Comparison of ENCODE assay signal across 8 cellular contexts in the genomic region with DNA sequence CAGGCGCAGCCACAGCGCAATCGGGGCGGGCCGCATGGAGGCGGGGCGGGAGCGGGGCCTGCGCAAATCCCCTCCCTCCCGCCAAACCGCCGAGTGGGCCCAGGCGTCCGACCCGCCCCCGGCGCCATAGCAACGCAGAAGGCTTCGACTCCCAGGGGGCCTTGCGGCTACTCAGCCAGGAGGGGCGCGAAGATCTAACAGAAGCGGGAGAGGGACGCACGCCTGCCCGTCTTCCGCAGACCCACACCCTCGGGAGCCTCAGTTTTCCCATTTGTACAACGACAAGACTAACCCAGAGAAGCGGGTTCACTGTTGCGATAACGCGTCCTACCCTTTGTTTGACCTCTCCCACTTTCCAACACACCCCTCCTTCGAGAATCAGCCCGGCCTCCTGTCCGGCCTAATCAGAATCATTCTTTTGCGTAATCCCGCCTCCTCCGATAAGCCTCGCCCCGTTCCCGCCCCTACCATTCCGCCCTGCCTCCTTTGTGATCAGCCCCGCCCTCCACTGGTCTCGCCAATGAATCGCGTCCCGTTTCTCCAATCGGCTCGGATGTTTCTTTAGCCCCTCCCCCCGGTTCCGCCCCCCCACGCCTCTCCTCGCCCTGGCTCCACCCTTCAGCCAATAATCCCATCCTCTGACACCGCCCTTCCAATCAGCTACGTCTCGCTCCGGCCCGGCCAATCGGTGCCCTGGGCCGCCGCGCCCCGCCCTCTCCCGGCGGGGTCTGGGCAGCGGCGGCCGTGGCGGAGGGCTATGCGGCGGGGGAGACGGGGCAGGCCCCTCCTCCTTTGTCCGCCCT. TPM values are rescaled to one million over a fixed set of nuclear protein-coding genes. Genes with fewer than 3 reads are reported as not detected.
DNase-seq lines count a peak whose midpoint lies in the region; ATAC-seq and TF ChIP-seq lines count a peak whose summit lies in the region.

A gene (minus strand): TSS at position 40 of the 803 bp plus-strand sequence. CDS start 4 bp downstream, at position 36.

- no peaks in the 10 kb centered on the region for H4K20me1 ChIP-seq in hepatocyte (ENCODE audit: insufficient read depth, poor library complexity, severe bottlenecking)

- H3K9ac ChIP-seq in rectal smooth muscle tissue (ENCODE audit: low read length): no peak within 1 kb of the TSS

- H3K4me3 ChIP-seq in hepatocyte (peak within 1 kb of the TSS; percentile 62), rectal smooth muscle tissue (ENCODE audit: low read length) (peak within 1 kb of the TSS; percentile 83), aorta (ENCODE audit: low read length in 2 of 2) (peak within 1 kb of the TSS; percentile 18 to 54)

- peak; percentile 83 for ATAC-seq in GM18498 (IDR thresholded peaks at IDR 0.05; ENCODE audit: unreplicated experiment)
- peak; percentile 76 for ATAC-seq in HG02973 (IDR thresholded peaks at IDR 0.05; ENCODE audit: unreplicated experiment)
- ATAC-seq in aorta (ENCODE audit: low FRiP score): peak; percentile 96

- peaks cover 21% of the 10 kb centered on the region for H3K4me1 ChIP-seq in hepatocyte (ENCODE audit: insufficient read depth)
- no peaks in the 10 kb centered on the region for H3K4me1 ChIP-seq in rectal smooth muscle tissue (ENCODE audit: control insufficient read depth, insufficient read depth, low read length)
- no peaks in the 10 kb centered on the region for H3K4me1 ChIP-seq in aorta (ENCODE audit: control insufficient read depth in 1 of 2, insufficient read depth in 2 of 2, low read length in 2 of 2)

- H2AFZ ChIP-seq in hepatocyte: peak within 1 kb of the TSS; percentile 44

- whole genome bisulfite sequencing in hepatocyte (ENCODE audit: low lambda C conversion rate, missing lambda C conversion rate): 2% methylated on average over 46 of the region's 74 CpGs
- 0 to 1% methylated on average over 43 to 74 of the region's 74 CpGs for WGBS in aorta, 2 donors

- no peaks in the 10 kb centered on the region for H3K9me2 ChIP-seq in hepatocyte (replicated peaks; ENCODE audit: insufficient read depth)

- intact Hi-C loops in aorta (cut with DNase I): loop anchor here in 1 of 2 donors (1.0 to 2.0 kb wide), 2 partner anchors 11 to 52 kb away; a partner anchor contains a TSS

- H3K36me3 ChIP-seq in hepatocyte (replicated peaks; ENCODE audit: insufficient read depth, low read depth) (no peaks in the 10 kb centered on the region), rectal smooth muscle tissue (ENCODE audit: control insufficient read depth, insufficient read depth, low read length) (no peaks in the 10 kb centered on the region), aorta (ENCODE audit: control insufficient read depth in 1 of 2, insufficient read depth in 2 of 2, low read length in 1 of 2) (no peaks in the 10 kb centered on the region)

- H3K27ac ChIP-seq in hepatocyte (peak within 1 kb of the TSS; percentile 86), rectal smooth muscle tissue (ENCODE audit: low read depth, low read length) (peak within 1 kb of the TSS; percentile 81), aorta (ENCODE audit: low read depth in 1 of 2, low read length in 2 of 2) (no peak within 1 kb of the TSS)

- no peaks in the 10 kb centered on the region for H3K27me3 ChIP-seq in hepatocyte
- H3K27me3 ChIP-seq in rectal smooth muscle tissue (ENCODE audit: control insufficient read depth, insufficient read depth, low read length): peaks cover under 1% of the 10 kb centered on the region
- H3K27me3 ChIP-seq in aorta (ENCODE audit: control insufficient read depth in 1 of 2, insufficient read depth in 2 of 2, low read length in 1 of 2): no peaks in the 10 kb centered on the region

- TF ChIP-seq CTCF in hepatocyte (IDR thresholded peaks at IDR 0.05; ENCODE audit: poor library complexity): no peak

- H3K9me3 ChIP-seq in hepatocyte (ENCODE audit: low read depth) (no peaks in the 10 kb centered on the region), aorta (ENCODE audit: control insufficient read depth, low read length) (no peaks in the 10 kb centered on the region)

- peaks cover 14% of the 10 kb centered on the region for H3K79me2 ChIP-seq in hepatocyte

- H3K4me2 ChIP-seq in hepatocyte: peak within 1 kb of the TSS; percentile 78

- DNase-seq in NCI-H2029 (lab: John Stamatoyannopoulos, UW): peak; percentile 96
- DNase-seq in T1000 (lab: John Stamatoyannopoulos, UW): peak; percentile 100
- peak; percentile 99 for DNase-seq in astrocyte of the hippocampus (ENCODE audit: low read depth, low spot score)
- peak; percentile 100 for DNase-seq in hepatocyte (ENCODE audit: low spot score)
- DNase-seq in aorta: peak; percentile 99

RNA-seq across cellular contexts. Expression of the gene that starts here (rescaled TPM):
- total RNA-seq in hepatocyte (2.8 and 7.7 TPM in 2 replicates), aorta (1 to 10 TPM in 1 of 2 donors, not detected in 1; 3.1 TPM)
- polyA plus RNA-seq in hepatocyte (9.6 and 16.2 TPM in 2 replicates), aorta (1 to 10 TPM in 1 of 2 donors, under 1 TPM in 1; 0.75 to 6.0 TPM)

Comparison
In these comparisons a context has a peak if more than half of its experiments do, and no peak if none do; other contexts are left out.
1. H3K27ac ChIP-seq: peak in hepatocyte (single experiment) and rectal smooth muscle tissue (single experiment); none in aorta (0 of 2).
2. Peak in every context shown above with its lines, with median percentiles within 50 percentile points of each other: ATAC-seq, DNase-seq and H3K4me3 ChIP-seq.